1 cellular context compared by ENCODE assay signal in genomic region chr7:44995555-44996493, GRCh38.
TF ChIP-seq lines count a peak whose summit lies in the region.

No MANE protein-coding gene starts in this region.

TF ChIP-seq in HepG2, 621 proteins besides CTCF, POLR2A, EP300 and RAD21:
- TF ChIP-seq ZMYM3 (CRISPR knock-in tag; IDR thresholded peaks at IDR 0.05), result no peak
- TF ChIP-seq ZHX1 (CRISPR knock-in tag; IDR thresholded peaks at IDR 0.05; ENCODE audit: low read depth), result no peak
- TF ChIP-seq, protein P1, sequence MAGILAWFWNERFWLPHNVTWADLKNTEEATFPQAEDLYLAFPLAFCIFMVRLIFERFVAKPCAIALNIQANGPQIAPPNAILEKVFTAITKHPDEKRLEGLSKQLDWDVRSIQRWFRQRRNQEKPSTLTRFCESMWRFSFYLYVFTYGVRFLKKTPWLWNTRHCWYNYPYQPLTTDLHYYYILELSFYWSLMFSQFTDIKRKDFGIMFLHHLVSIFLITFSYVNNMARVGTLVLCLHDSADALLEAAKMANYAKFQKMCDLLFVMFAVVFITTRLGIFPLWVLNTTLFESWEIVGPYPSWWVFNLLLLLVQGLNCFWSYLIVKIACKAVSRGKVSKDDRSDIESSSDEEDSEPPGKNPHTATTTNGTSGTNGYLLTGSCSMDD (CRISPR knock-in tag; IDR thresholded peaks at IDR 0.05), result no peak
- TF ChIP-seq ATF4 (CRISPR knock-in tag; IDR thresholded peaks at IDR 0.05), result no peak
- no peak for TF ChIP-seq HNF1B (CRISPR knock-in tag; IDR thresholded peaks at IDR 0.05)
- TF ChIP-seq SCMH1 (CRISPR knock-in tag; IDR thresholded peaks at IDR 0.05; ENCODE audit: borderline replicate concordance), result no peak
- no peak for TF ChIP-seq ZNF280D (CRISPR knock-in tag; IDR thresholded peaks at IDR 0.05)
